Comparison of ENCODE assay signal across 8 cellular contexts in the genomic region with DNA sequence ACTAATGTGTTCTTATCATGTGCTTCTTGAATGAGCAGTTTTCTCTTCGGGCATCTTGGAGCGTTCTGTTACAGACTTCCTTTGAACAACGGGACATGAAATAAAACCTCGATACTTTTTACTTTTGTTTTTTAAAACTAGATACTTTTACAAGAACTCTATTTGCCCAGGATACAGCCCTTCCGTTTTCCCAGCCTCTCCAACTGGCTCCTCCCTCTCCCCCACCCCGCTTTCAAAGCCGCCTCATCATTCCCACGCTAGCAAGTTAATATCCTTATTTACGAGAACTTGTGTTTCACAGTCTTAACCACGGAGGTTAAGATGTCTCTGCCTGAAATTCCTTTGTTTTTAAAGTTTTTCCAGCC. TPM values are rescaled to one million over a fixed set of nuclear protein-coding genes. Genes with fewer than 3 reads are reported as not detected.
DNase-seq lines count a peak whose midpoint lies in the region; ATAC-seq lines count a peak whose summit lies in the region.

No MANE protein-coding gene starts in this region.

- peak overlapping the region; percentile 90 for H3K4me3 Mint-ChIP-seq in T-helper 17 cell
- H3K4me3 Mint-ChIP-seq in naive thymus-derived CD8-positive, alpha-beta T cell = peak overlapping the region; percentile 81 to 93 (median 90)

- H3K4me1 Mint-ChIP-seq in T-helper 17 cell = peaks cover 8% of the 10 kb centered on the region
- H3K4me1 Mint-ChIP-seq in naive thymus-derived CD8-positive, alpha-beta T cell = peaks cover 4 to 9% (median 6%) of the 10 kb centered on the region in 4 donors

- ATAC-seq in GM21360 (IDR thresholded peaks at IDR 0.05; ENCODE audit: unreplicated experiment) (peak; percentile 17), T-helper 17 cell (no peak), esophagus mucosa (peak; percentile 19)
- ATAC-seq in naive thymus-derived CD8-positive, alpha-beta T cell = no peak

- H3K27ac ChIP-seq in HUES64 (ENCODE audit: low read depth, low read length) = no peak overlapping the region

- DNase-seq in DMS 273 treated with DMSO at 0.1 percent for 48 hours (lab: John Stamatoyannopoulos, UW) = peak; percentile 53
- DNase-seq in T-helper 17 cell = peak in 1 of 3 donors; percentile 8
- DNase-seq in naive thymus-derived CD8-positive, alpha-beta T cell = no peak
- no peak for DNase-seq in mesenteric fat pad (ENCODE audit: low spot score)
- DNase-seq in NCI-H2081 treated with DMSO at 0.1 percent for 48 hours (lab: John Stamatoyannopoulos, UW) = no peak

- H3K36me3 ChIP-seq in HUES64 (ENCODE audit: insufficient read depth, low read length) = no peaks in the 10 kb centered on the region

- H3K4me3 ChIP-seq in HUES64 (ENCODE audit: low read length) = peak overlapping the region; percentile 95

- peaks cover 4% of the 10 kb centered on the region for H3K36me3 Mint-ChIP-seq in T-helper 17 cell (ENCODE audit: low read depth)
- H3K36me3 Mint-ChIP-seq in naive thymus-derived CD8-positive, alpha-beta T cell = no peaks in the 10 kb centered on the region

- H3K9ac ChIP-seq in HUES64 (ENCODE audit: low read depth, low read length) = peak overlapping the region; percentile 9; the same call in 1 of the 2 replicates

- peaks cover 23% of the 10 kb centered on the region for H3K27me3 Mint-ChIP-seq in T-helper 17 cell
- peaks cover 10 to 28% (median 12%) of the 10 kb centered on the region in 5 donors for H3K27me3 Mint-ChIP-seq in naive thymus-derived CD8-positive, alpha-beta T cell

- POLR2A ChIA-PET in naive thymus-derived CD8-positive, alpha-beta T cell (lab: Charles Lee) = interaction anchor here (0.9 to 1.5 kb wide), 4 partner anchors 65 to 1673 kb away, joined by 3 to 6 read pairs (median 4); partner anchors contain the start of genes ORC3, PNRC1, RARS2 and SLC35A1

- H3K27ac Mint-ChIP-seq in T-helper 17 cell = peak overlapping the region; percentile 82
- peak overlapping the region; percentile 48 to 91 (median 70) for H3K27ac Mint-ChIP-seq in naive thymus-derived CD8-positive, alpha-beta T cell

- no peaks in the 10 kb centered on the region for H3K27me3 ChIP-seq in HUES64 (ENCODE audit: insufficient read depth, low read length)

- no peaks in the 10 kb centered on the region for H3K9me3 ChIP-seq in HUES64 (ENCODE audit: insufficient read depth, low read depth, low read length)
- H3K9me3 ChIP-seq in T-helper 17 cell (ENCODE audit: control insufficient read depth, low read length, poor library complexity, severe bottlenecking) = no peaks in the 10 kb centered on the region

- H3K9me3 Mint-ChIP-seq in naive thymus-derived CD8-positive, alpha-beta T cell = no peaks in the 10 kb centered on the region

- WGBS in HUES64 = 3% methylated on average over 10 of the region's 10 CpGs

- H3K4me1 ChIP-seq in HUES64 (ENCODE audit: insufficient read depth, low read length) = no peaks in the 10 kb centered on the region

RNA-seq across cellular contexts. Expression of gene CFAP206, which starts 0.3 kb away (rescaled TPM):
- polyA plus RNA-seq in HUES64 (2013, experiment 1 of 2) = 0.25 TPM
- 0.32 TPM for polyA plus RNA-seq in HUES64 (2013, experiment 2 of 2)
- total RNA-seq in T-helper 17 cell = under 1 TPM in 1 of 2 donors, not detected in 1; 0.30 TPM
- total RNA-seq in esophagus mucosa = 0.28 TPM
- total RNA-seq in naive thymus-derived CD8-positive, alpha-beta T cell = not detected
- polyA plus RNA-seq in naive thymus-derived CD8-positive, alpha-beta T cell = under 1 TPM in 1 of 3 donors, not detected in 2; 0.07 TPM
- 0.19 TPM for total RNA-seq in mesenteric fat pad

Comparison
In these comparisons a context has a peak if more than half of its experiments do, and no peak if none do; other contexts are left out.
1. ATAC-seq: peak in GM21360 (single experiment) and esophagus mucosa (single experiment); none in T-helper 17 cell (single experiment) and naive thymus-derived CD8-positive, alpha-beta T cell (0 of 2).